Comparison of ENCODE assay signal across 12 cellular contexts in the genomic region with DNA sequence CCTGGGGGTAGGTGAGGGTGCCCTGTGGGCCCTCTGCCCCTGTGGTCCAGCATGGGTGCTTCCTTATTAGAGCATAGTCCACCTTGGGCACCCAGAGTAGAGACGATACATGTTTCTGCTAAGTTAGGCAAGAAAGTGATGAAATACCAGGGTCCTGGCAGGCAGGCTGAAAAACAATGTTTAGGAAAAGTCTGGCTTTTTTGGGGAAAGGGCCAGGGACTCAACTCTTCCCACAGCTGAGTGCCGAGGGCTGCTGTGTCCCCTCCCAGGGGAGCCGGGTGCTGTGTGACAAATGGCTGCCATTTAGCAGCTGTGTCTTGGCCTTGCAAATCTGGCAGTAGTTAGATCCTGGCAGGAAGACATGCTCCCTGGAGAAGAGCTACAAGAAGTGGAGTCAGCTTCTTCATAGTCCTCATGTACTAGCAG.
DNase-seq lines count a peak whose midpoint lies in the region; ATAC-seq and TF ChIP-seq lines count a peak whose summit lies in the region.
"Had no signal": no experiment of that assay in that cellular context is flagged by ENCODE, and none has a peak within 500 bp of the region (broad histone marks: within the 10 kb centered on the region; RNA-seq: fewer than 3 reads in every experiment).

No MANE protein-coding gene starts in this region.

- no peaks in the 10 kb centered on the region for H3K27me3 Mint-ChIP-seq in CD4-positive, CD25-positive, alpha-beta regulatory T cell
- H3K27me3 Mint-ChIP-seq: central memory CD8-positive, alpha-beta T cell; T-cell had no signal

- H3K36me3 Mint-ChIP-seq in CD4-positive, CD25-positive, alpha-beta regulatory T cell = peaks cover 11% of the 10 kb centered on the region

- no peak overlapping the region for H3K4me3 Mint-ChIP-seq in CD4-positive, CD25-positive, alpha-beta regulatory T cell
- H3K4me3 Mint-ChIP-seq: central memory CD8-positive, alpha-beta T cell; T-cell had no signal

- no peak overlapping the region for H3K27ac ChIP-seq in CD4-positive, CD25-positive, alpha-beta regulatory T cell (ENCODE audit: insufficient read depth, low read length, poor library complexity, severe bottlenecking)
- peak overlapping the region; percentile 76 to 83 for H3K27ac ChIP-seq in ascending aorta
- peak overlapping the region; percentile 1 for H3K27ac ChIP-seq in right cardiac atrium (ENCODE audit: low read length)
- H3K27ac ChIP-seq in sigmoid colon = peak overlapping the region; percentile 40 to 70 (median 66)

- peaks cover 8 to 64% (median 34%) of the 10 kb centered on the region in 4 donors for H3K4me1 Mint-ChIP-seq in CD4-positive, CD25-positive, alpha-beta regulatory T cell

- H3K9me3 Mint-ChIP-seq in CD4-positive, CD25-positive, alpha-beta regulatory T cell = no peaks in the 10 kb centered on the region
- H3K9me3 Mint-ChIP-seq: central memory CD8-positive, alpha-beta T cell; T-cell had no signal

- TF ChIP-seq POLR2A in sigmoid colon (IDR thresholded peaks at IDR 0.05) = no peak

- no peaks in the 10 kb centered on the region for H3K27me3 ChIP-seq in CD4-positive, CD25-positive, alpha-beta regulatory T cell (ENCODE audit: control insufficient read depth, insufficient read depth, low read length)
- H3K27me3 ChIP-seq in ascending aorta = no peaks in the 10 kb centered on the region
- H3K27me3 ChIP-seq in right cardiac atrium (ENCODE audit: control insufficient read depth, insufficient read depth) = no peaks in the 10 kb centered on the region
- H3K27me3 ChIP-seq in sigmoid colon = no peaks in the 10 kb centered on the region

- H3K9me3 ChIP-seq in CD4-positive, CD25-positive, alpha-beta regulatory T cell (ENCODE audit: control insufficient read depth in 2 of 2, low read length in 2 of 2) = no peaks in the 10 kb centered on the region
- H3K9me3 ChIP-seq in ascending aorta (no peaks in the 10 kb centered on the region), right cardiac atrium (ENCODE audit: control insufficient read depth, low read length) (no peaks in the 10 kb centered on the region), sigmoid colon (no peaks in the 10 kb centered on the region)
- H3K9me3 ChIP-seq: Caco-2 had no signal

- peaks cover 7% of the 10 kb centered on the region for H3K36me3 ChIP-seq in CD4-positive, CD25-positive, alpha-beta regulatory T cell (ENCODE audit: control insufficient read depth, insufficient read depth, low read length)
- H3K36me3 ChIP-seq in ascending aorta = no peaks in the 10 kb centered on the region
- H3K36me3 ChIP-seq in sigmoid colon = no peaks in the 10 kb centered on the region

- WGBS in right cardiac atrium = 22% methylated on average over 3 of the region's 3 CpGs
- WGBS in sigmoid colon, 2 donors = 57 to 67% methylated on average over 3 of the region's 3 CpGs

- DNase-seq in CD4-positive, CD25-positive, alpha-beta regulatory T cell = no peak
- DNase-seq in ascending aorta (ENCODE audit: low spot score in 2 of 2) (peak in 1 of 2 donors; percentile 80), right cardiac atrium (peak; percentile 75 to 89 (median 86)), sigmoid colon (peak; percentile 78), OCI-M2 (lab: John Stamatoyannopoulos, UW; ENCODE audit: unreplicated experiment) (no peak), SKM-1 treated with dmso at 0.1 percent for 144 hours (lab: John Stamatoyannopoulos, UW; ENCODE audit: unreplicated experiment) (no peak)
- DNase-seq: Caco-2, NCI-H82, T-cell had no signal

- intact Hi-C loops in ascending aorta (cut with DNase I) = loop anchor here (2.0 kb wide), 1 partner anchor 61 kb away; no protein-coding TSS in a partner anchor
- intact Hi-C loops in right cardiac atrium (cut with DNase I) = no loop called here
- intact Hi-C loops in sigmoid colon (cut with DNase I) = loop anchor here (5.0 kb wide), 1 partner anchor 52 kb away; no protein-coding TSS in a partner anchor

- no peaks in the 10 kb centered on the region for H3K4me1 ChIP-seq in CD4-positive, CD25-positive, alpha-beta regulatory T cell (ENCODE audit: control insufficient read depth, insufficient read depth, low read length, poor library complexity, severe bottlenecking)
- H3K4me1 ChIP-seq in ascending aorta (peaks cover 13 to 49% of the 10 kb centered on the region in 2 donors), right cardiac atrium (ENCODE audit: control insufficient read depth, insufficient read depth, low read length) (peaks cover 43% of the 10 kb centered on the region), sigmoid colon (peaks cover 0 to 79% (median 69%) of the 10 kb centered on the region in 4 donors)

- peak overlapping the region in 2 of 3 donors; percentile 17 to 65 for H3K27ac Mint-ChIP-seq in CD4-positive, CD25-positive, alpha-beta regulatory T cell

- TF ChIP-seq CTCF in ascending aorta (IDR thresholded peaks at IDR 0.05) (no peak), sigmoid colon (IDR thresholded peaks at IDR 0.05) (no peak)

- TF ChIP-seq EP300 in sigmoid colon (IDR thresholded peaks at IDR 0.05) = no peak

- ATAC-seq in CD4-positive, CD25-positive, alpha-beta regulatory T cell (ENCODE audit: low read depth in 2 of 2) = no peak
- ATAC-seq in right cardiac atrium (peak; percentile 47 to 64), GM18519 (IDR thresholded peaks at IDR 0.05; ENCODE audit: low FRiP score, unreplicated experiment) (no peak), HG03439 (IDR thresholded peaks at IDR 0.05; ENCODE audit: unreplicated experiment) (no peak)
- ATAC-seq: T-cell had no signal

- no peak overlapping the region for H3K4me3 ChIP-seq in CD4-positive, CD25-positive, alpha-beta regulatory T cell (ENCODE audit: low read depth, low read length)
- H3K4me3 ChIP-seq in ascending aorta = no peak overlapping the region
- H3K4me3 ChIP-seq in right cardiac atrium (ENCODE audit: low read length) = no peak overlapping the region
- no peak overlapping the region for H3K4me3 ChIP-seq in sigmoid colon

Comparison
In these comparisons a context has a peak if more than half of its experiments do, and no peak if none do; other contexts are left out.
1. ATAC-seq: peak in right cardiac atrium (2 of 2); none in CD4-positive, CD25-positive, alpha-beta regulatory T cell (0 of 2), GM18519 (single experiment) and HG03439 (single experiment).
2. DNase-seq: peak in right cardiac atrium (3 of 3) and sigmoid colon (single experiment); none in CD4-positive, CD25-positive, alpha-beta regulatory T cell (0 of 3), OCI-M2 (single experiment) and SKM-1 treated with dmso at 0.1 percent for 144 hours (single experiment).
3. intact Hi-C loops: an anchor here in ascending aorta (2.0 kb wide) and sigmoid colon (5.0 kb wide); none called in right cardiac atrium.